In genomic region chr9:127369428-127369827, GRCh38 we compare ENCODE assay signal across 24 cellular contexts.
"Had no signal": no experiment of that assay in that cellular context is flagged by ENCODE, and none has a peak within 500 bp of the region (broad histone marks: within the 10 kb centered on the region; RNA-seq: fewer than 3 reads in every experiment).

No MANE protein-coding gene starts in this region.

- H3K4me3 ChIP-seq: adrenal gland, ascending aorta, breast epithelium, left lung, pancreas, psoas muscle, right atrium auricular region, tibial artery had no signal

- H3K4me3 Mint-ChIP-seq: activated CD4-positive, alpha-beta memory T cell treated with anti-CD3 and anti-CD28 coated beads, Interleukin-2, amount 10 ng/mL, durations not matched to agents 7 days and 5 days; activated CD8-positive, alpha-beta memory T cell treated with anti-CD3 and anti-CD28 coated beads, Interleukin-2, amount 10 ng/mL, durations not matched to agents 7 days and 5 days; activated naive CD8-positive, alpha-beta T cell; activated T-helper 17 cell treated with anti-CD3 and anti-CD28 coated beads, Interleukin-2, amount 50 U/mL, for 72 hours; mesothelial cell of epicardium; natural killer cell; T-helper 1 cell treated with Interleukin-12 subunit alpha and Interleukin-12 subunit beta and Interleukin-4 antibody, amounts not matched to agents 30 μg/mL and 1 μg/mL, for 36 hours had no signal

- H3K4me1 ChIP-seq: adrenal gland, ascending aorta, breast epithelium, left lung, pancreas, psoas muscle had no signal

- H3K27ac Mint-ChIP-seq: activated CD4-positive, alpha-beta memory T cell treated with anti-CD3 and anti-CD28 coated beads, Interleukin-2, amount 10 ng/mL, durations not matched to agents 7 days and 5 days; activated CD8-positive, alpha-beta memory T cell treated with anti-CD3 and anti-CD28 coated beads, Interleukin-2, amount 10 ng/mL, durations not matched to agents 7 days and 5 days; activated naive CD8-positive, alpha-beta T cell; activated T-helper 17 cell treated with anti-CD3 and anti-CD28 coated beads, Interleukin-2, amount 50 U/mL, for 72 hours; mesothelial cell of epicardium; natural killer cell; T-helper 1 cell treated with Interleukin-12 subunit alpha and Interleukin-12 subunit beta and Interleukin-4 antibody, amounts not matched to agents 30 μg/mL and 1 μg/mL, for 36 hours had no signal

- ATAC-seq: activated CD8-positive, alpha-beta memory T cell treated with anti-CD3 and anti-CD28 coated beads, Interleukin-2, amount 10 ng/mL, durations not matched to agents 7 days and 5 days; activated T-helper 17 cell treated with anti-CD3 and anti-CD28 coated beads, Interleukin-2, amount 50 U/mL, for 72 hours; natural killer cell; psoas muscle; stimulated activated naive CD8-positive, alpha-beta T cell treated with anti-CD3 and anti-CD28 coated beads, Interleukin-15, Interleukin-2, amounts not matched to agents 100 U/mL and 50 U/mL, for 24 hours had no signal

- DNase-seq: activated CD4-positive, alpha-beta memory T cell treated with anti-CD3 and anti-CD28 coated beads, Interleukin-2, amount 10 ng/mL, durations not matched to agents 7 days and 5 days; activated CD4-positive, alpha-beta T cell treated with anti-CD3 and anti-CD28 coated beads for 4 hours; activated CD4-positive, CD25-positive, alpha-beta regulatory T cell; activated CD8-positive, alpha-beta memory T cell treated with anti-CD3 and anti-CD28 coated beads, Interleukin-2, amount 10 ng/mL, durations not matched to agents 7 days and 5 days; effector CD4-positive, alpha-beta T cell; erythroblast; foreskin fibroblast; kidney glomerular epithelial cell; left lung; mammary epithelial cell; natural killer cell; pancreas; psoas muscle; stimulated activated CD4-positive, alpha-beta T cell treated with anti-CD3 and anti-CD28 coated beads, Interleukin-4, amount 100 ng/mL, for 24 hours; stimulated activated naive CD8-positive, alpha-beta T cell treated with anti-CD3 and anti-CD28 coated beads, Interleukin-15, Interleukin-2, amounts not matched to agents 100 U/mL and 50 U/mL, for 24 hours; tibial artery had no signal

- H3K36me3 ChIP-seq: breast epithelium, left lung, pancreas, right atrium auricular region had no signal

- FAIRE-seq: pancreas had no signal

- H3K36me3 Mint-ChIP-seq: activated CD8-positive, alpha-beta memory T cell treated with anti-CD3 and anti-CD28 coated beads, Interleukin-2, amount 10 ng/mL, durations not matched to agents 7 days and 5 days; activated naive CD8-positive, alpha-beta T cell; natural killer cell had no signal

- H3K27ac ChIP-seq: ascending aorta, breast epithelium, left lung, pancreas, psoas muscle, right atrium auricular region, tibial artery had no signal

- H3K4me1 Mint-ChIP-seq: activated CD4-positive, alpha-beta memory T cell treated with anti-CD3 and anti-CD28 coated beads, Interleukin-2, amount 10 ng/mL, durations not matched to agents 7 days and 5 days; activated CD8-positive, alpha-beta memory T cell treated with anti-CD3 and anti-CD28 coated beads, Interleukin-2, amount 10 ng/mL, durations not matched to agents 7 days and 5 days; natural killer cell had no signal

- H3K9me3 ChIP-seq: adrenal gland, ascending aorta, breast epithelium, left lung, pancreas, psoas muscle, right atrium auricular region, tibial artery had no signal

- H3K27me3 ChIP-seq: adrenal gland, ascending aorta, breast epithelium, left lung, pancreas, right atrium auricular region, tibial artery had no signal

- H3K9me3 Mint-ChIP-seq: activated CD4-positive, alpha-beta memory T cell treated with anti-CD3 and anti-CD28 coated beads, Interleukin-2, amount 10 ng/mL, durations not matched to agents 7 days and 5 days; activated T-helper 17 cell treated with anti-CD3 and anti-CD28 coated beads, Interleukin-2, amount 50 U/mL, for 72 hours; mesothelial cell of epicardium; natural killer cell; T-helper 1 cell treated with Interleukin-12 subunit alpha and Interleukin-12 subunit beta and Interleukin-4 antibody, amounts not matched to agents 30 μg/mL and 1 μg/mL, for 36 hours had no signal
